Comparison of ENCODE assay signal across 24 cellular contexts in the genomic region with DNA sequence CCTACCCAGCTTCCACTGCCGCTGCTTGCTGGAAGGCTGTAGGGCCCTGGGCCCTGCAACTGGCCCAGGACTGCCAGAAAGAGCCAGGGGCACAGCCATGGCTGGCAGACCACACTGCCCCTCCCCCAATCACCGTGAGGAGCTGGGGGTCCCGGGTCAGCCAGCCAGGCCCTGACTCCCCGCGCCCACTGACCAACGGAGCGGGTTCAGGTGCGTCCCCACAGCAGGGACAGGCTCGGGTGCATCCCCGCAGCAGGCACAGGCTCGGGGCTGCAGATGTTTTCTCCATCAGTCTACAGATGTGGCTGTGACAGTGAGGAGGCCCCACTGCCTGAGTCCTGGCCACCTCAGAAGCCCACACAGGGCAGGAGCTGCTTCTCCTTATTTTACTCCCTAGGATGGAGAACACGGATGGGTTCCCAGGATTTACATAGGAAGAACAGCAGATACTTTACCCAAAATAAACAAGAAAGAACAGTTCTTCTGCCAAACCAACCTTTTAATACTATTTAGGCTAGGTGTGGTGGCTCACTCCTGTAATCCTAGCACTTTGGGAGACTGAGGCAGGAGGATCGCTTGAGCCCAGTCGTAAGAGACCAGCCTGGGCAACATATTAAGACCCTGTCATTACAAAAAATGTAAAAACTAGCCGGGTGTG.
"Had no signal": no experiment of that assay in that cellular context is flagged by ENCODE, and none has a peak within 500 bp of the region (broad histone marks: within the 10 kb centered on the region; RNA-seq: fewer than 3 reads in every experiment).

No MANE protein-coding gene starts in this region.

- H3K27ac Mint-ChIP-seq: activated CD4-positive, alpha-beta memory T cell treated with anti-CD3 and anti-CD28 coated beads for 36 hours; activated naive CD8-positive, alpha-beta T cell treated with anti-CD3 and anti-CD28 coated beads, Interleukin-2, amount 10 ng/mL, durations not matched to agents 7 days and 5 days; activated T-helper 17 cell treated with anti-CD3 and anti-CD28 coated beads, Interleukin-2, amount 50 U/mL, for 72 hours; endodermal cell; progenitor cell of endocrine pancreas; T-helper 2 cell treated with Interferon-gamma antibody and Interleukin-4, amounts not matched to agents 5 μg/mL and 100 μg/mL, for 36 hours; WTC11 had no signal

- ATAC-seq: activated T-helper 17 cell treated with anti-CD3 and anti-CD28 coated beads, Interleukin-2, amount 50 U/mL, for 72 hours; WTC11 had no signal

- H3K36me3 ChIP-seq: cardiac muscle cell had no signal

- H3K9me3 ChIP-seq: testis had no signal

- DNase-seq: activated CD4-positive, alpha-beta memory T cell treated with anti-CD3 and anti-CD28 coated beads for 36 hours; activated CD4-positive, alpha-beta T cell treated with anti-CD3 and anti-CD28 coated beads for 4 hours; activated naive CD4-positive, alpha-beta T cell; activated naive CD8-positive, alpha-beta T cell treated with anti-CD3 and anti-CD28 coated beads, Interleukin-2, amount 10 ng/mL, durations not matched to agents 7 days and 5 days; activated T-cell treated with anti-CD3 and anti-CD28 coated beads, Interleukin-2, amount 50 U/mL, for 1 hour; amygdala; foreskin fibroblast; hippocampal formation; mammary epithelial cell; stimulated activated CD4-positive, alpha-beta T cell treated with anti-CD3 and anti-CD28 coated beads, Interleukin-15, amount 100 ng/mL, for 24 hours; stimulated activated CD4-positive, alpha-beta T cell treated with anti-CD3 and anti-CD28 coated beads, Interleukin-4, amount 100 ng/mL, for 1 hour; testis had no signal

- H3K4me3 ChIP-seq: cardiac muscle cell, dorsolateral prefrontal cortex, skin epidermis, testis had no signal

- H3K27me3 ChIP-seq: cardiac muscle cell, testis had no signal

- FAIRE-seq: colon, islet of Langerhans, TTC549 had no signal

- H3K27ac ChIP-seq: cardiac muscle cell, epithelial cell of prostate, skin epidermis, testis had no signal

- H3K4me1 Mint-ChIP-seq: activated T-helper 17 cell treated with anti-CD3 and anti-CD28 coated beads, Interleukin-2, amount 50 U/mL, for 72 hours had no signal

- H3K36me3 Mint-ChIP-seq: activated CD4-positive, alpha-beta memory T cell treated with anti-CD3 and anti-CD28 coated beads for 36 hours; WTC11 had no signal

- H3K4me3 Mint-ChIP-seq: activated CD4-positive, alpha-beta memory T cell treated with anti-CD3 and anti-CD28 coated beads for 36 hours; activated naive CD8-positive, alpha-beta T cell treated with anti-CD3 and anti-CD28 coated beads, Interleukin-2, amount 10 ng/mL, durations not matched to agents 7 days and 5 days; activated T-helper 17 cell treated with anti-CD3 and anti-CD28 coated beads, Interleukin-2, amount 50 U/mL, for 72 hours; endodermal cell; T-helper 2 cell treated with Interferon-gamma antibody and Interleukin-4, amounts not matched to agents 5 μg/mL and 100 μg/mL, for 36 hours; WTC11 had no signal

- H3K27me3 Mint-ChIP-seq: activated naive CD8-positive, alpha-beta T cell treated with anti-CD3 and anti-CD28 coated beads, Interleukin-2, amount 10 ng/mL, durations not matched to agents 7 days and 5 days; activated T-helper 17 cell treated with anti-CD3 and anti-CD28 coated beads, Interleukin-2, amount 50 U/mL, for 72 hours had no signal

- H3K9me3 Mint-ChIP-seq: activated CD4-positive, alpha-beta memory T cell treated with anti-CD3 and anti-CD28 coated beads for 36 hours; activated naive CD8-positive, alpha-beta T cell treated with anti-CD3 and anti-CD28 coated beads, Interleukin-2, amount 10 ng/mL, durations not matched to agents 7 days and 5 days; activated T-helper 17 cell treated with anti-CD3 and anti-CD28 coated beads, Interleukin-2, amount 50 U/mL, for 72 hours; endodermal cell; T-helper 2 cell treated with Interferon-gamma antibody and Interleukin-4, amounts not matched to agents 5 μg/mL and 100 μg/mL, for 36 hours; WTC11 had no signal
